ENCODE assay signal across 9 cellular contexts in the genomic region with DNA sequence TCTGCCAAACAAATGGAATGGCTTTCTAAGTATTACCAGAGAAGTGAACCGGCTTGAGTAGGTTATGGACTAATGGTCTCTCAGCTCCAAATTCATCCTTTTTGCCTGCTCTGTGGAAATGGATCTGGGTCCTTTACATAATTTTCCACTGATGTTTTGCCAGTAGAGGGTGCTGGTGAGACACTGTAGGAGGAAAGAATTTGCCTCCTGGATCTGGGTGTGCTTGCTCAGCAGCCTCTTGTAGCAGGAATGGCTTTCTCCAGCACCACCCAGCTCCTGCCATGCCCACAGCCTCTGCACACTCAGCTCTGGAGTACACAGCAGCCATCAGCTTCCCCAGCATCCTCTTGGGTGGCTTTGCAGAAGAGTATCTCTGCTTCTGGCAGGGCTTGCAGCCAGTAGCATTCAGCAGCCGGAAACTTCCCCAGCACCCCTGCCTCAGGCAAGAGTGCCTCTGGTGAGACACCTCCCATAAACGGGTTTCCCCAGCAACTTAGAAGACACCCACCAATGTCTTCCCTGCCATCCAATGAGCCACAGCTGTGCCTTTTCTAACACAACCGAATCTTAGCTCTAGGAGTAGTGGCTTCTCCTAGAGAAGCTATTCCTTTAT.
DNase-seq lines count a peak whose midpoint lies in the region; ATAC-seq and TF ChIP-seq lines count a peak whose summit lies in the region.
"Had no signal": no experiment of that assay in that cellular context is flagged by ENCODE, and none has a peak within 500 bp of the region (broad histone marks: within the 10 kb centered on the region; RNA-seq: fewer than 3 reads in every experiment).

No MANE protein-coding gene starts in this region.

- TF ChIP-seq CTCF in heart left ventricle (IDR thresholded peaks at IDR 0.05) = peak in 4 of 12 donors; percentile 19 to 21 (median 20)

- no peak overlapping the region for H3K27ac ChIP-seq in heart left ventricle
- H3K27ac ChIP-seq: BLaER1 treated with 17β-estradiol and CSF1 and Interleukin-3, amounts not matched to agents 10 nM and 100 nM had no signal

- 53 to 62% (median 55%) methylated on average over 4 of the region's 4 CpGs for WGBS in heart left ventricle, 4 donors

- TF ChIP-seq POLR2A in heart left ventricle (IDR thresholded peaks at IDR 0.05) = no peak

- intact Hi-C loops in heart left ventricle (cut with DNase I) = no loop called here

- ATAC-seq in GM21576 (IDR thresholded peaks at IDR 0.05; ENCODE audit: unreplicated experiment) (no peak), HG03457 (IDR thresholded peaks at IDR 0.05; ENCODE audit: unreplicated experiment) (no peak), heart left ventricle (no peak)

- no peak overlapping the region for H3K4me3 ChIP-seq in Jurkat, Clone E6-1 (ENCODE audit: low read length)
- H3K4me3 ChIP-seq in heart left ventricle = no peak overlapping the region
- H3K4me3 ChIP-seq: BLaER1 treated with 17β-estradiol and CSF1 and Interleukin-3, amounts not matched to agents 10 nM and 100 nM had no signal

- no peaks in the 10 kb centered on the region for H3K36me3 ChIP-seq in heart left ventricle
- H3K36me3 ChIP-seq: BLaER1 treated with 17β-estradiol and CSF1 and Interleukin-3, amounts not matched to agents 10 nM and 100 nM had no signal

- H3K4me1 ChIP-seq in heart left ventricle = no peaks in the 10 kb centered on the region

- H3K27me3 ChIP-seq in heart left ventricle = no peaks in the 10 kb centered on the region
- H3K27me3 ChIP-seq: BLaER1 treated with 17β-estradiol and CSF1 and Interleukin-3, amounts not matched to agents 10 nM and 100 nM had no signal

- peaks cover 0 to 7% (median 0%) of the 10 kb centered on the region in 12 donors for H3K9me3 ChIP-seq in heart left ventricle
- H3K9me3 ChIP-seq: BLaER1 treated with 17β-estradiol and CSF1 and Interleukin-3, amounts not matched to agents 10 nM and 100 nM had no signal

- DNase-seq in NCI-H2196 (lab: John Stamatoyannopoulos, UW; ENCODE audit: unreplicated experiment) (peak; percentile 2), NCI-H2196 treated with DMSO at 0.1 percent for 48 hours (lab: John Stamatoyannopoulos, UW; ENCODE audit: unreplicated experiment) (no peak), SKM-1 (lab: John Stamatoyannopoulos, UW; ENCODE audit: unreplicated experiment) (peak; percentile 32), iPS-NIHi11 (ENCODE audit: low spot score) (peak; percentile 71), heart left ventricle (no peak)
- DNase-seq in Jurkat, Clone E6-1 (ENCODE audit: low read depth, low spot score) = peak; percentile 64

Comparison
In these comparisons a context has a peak if more than half of its experiments do, and no peak if none do; other contexts are left out.
1. DNase-seq: peak in NCI-H2196 (single experiment), Jurkat, Clone E6-1 (single experiment), SKM-1 (single experiment) and iPS-NIHi11 (single experiment); none in NCI-H2196 treated with DMSO at 0.1 percent for 48 hours (single experiment) and heart left ventricle (0 of 5).